In the genomic region with DNA sequence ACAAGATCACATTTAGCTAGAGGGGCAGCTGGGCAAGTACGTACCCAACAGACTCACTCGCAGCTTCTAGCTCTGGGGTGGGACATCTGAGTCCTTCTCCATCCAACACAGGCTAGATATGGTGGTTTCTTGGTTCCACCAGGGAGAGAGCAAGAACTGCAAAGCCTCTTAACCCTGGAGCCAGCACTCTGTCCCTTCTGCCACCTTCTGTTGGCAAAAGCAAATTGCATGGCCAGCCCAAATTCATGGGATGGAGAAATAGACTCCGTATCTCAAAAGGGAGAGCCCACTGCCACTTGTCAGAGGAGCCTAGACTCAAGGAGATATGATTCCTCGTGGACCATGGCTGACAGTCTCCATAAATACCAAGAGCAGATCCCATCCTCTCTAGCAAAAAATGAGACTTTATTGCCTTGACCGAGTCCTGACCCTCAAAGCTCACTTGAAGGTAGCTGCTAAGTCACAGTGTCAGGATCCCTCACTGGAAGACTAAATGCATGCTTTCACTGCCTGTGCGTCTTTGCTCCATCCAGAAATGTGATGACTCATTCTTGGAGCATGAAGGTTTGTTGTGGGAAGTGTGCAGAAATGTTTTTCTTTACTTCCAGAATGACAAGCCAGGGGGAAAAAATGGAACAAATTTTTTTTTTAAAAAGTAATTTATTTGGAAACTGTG, we compare ENCODE assay signal across 8 cellular contexts. TPM values are rescaled to one million over a fixed set of nuclear protein-coding genes. Genes with fewer than 3 reads are reported as not detected.
A peak's percentile ranks its signal among the peaks of the same experiment; 100 is the strongest.
DNase-seq lines count a peak whose midpoint lies in the region; TF ChIP-seq lines count a peak whose summit lies in the region.

No MANE protein-coding gene starts in this region.

- H3K36me3 ChIP-seq in H7 (replicated peaks; ENCODE audit: control insufficient read depth, insufficient read depth, low read length): no peaks in the 10 kb centered on the region
- no peaks in the 10 kb centered on the region for H3K36me3 ChIP-seq in SJSA1
- H3K36me3 ChIP-seq in hepatocyte (replicated peaks; ENCODE audit: insufficient read depth, low read depth): no peaks in the 10 kb centered on the region

- H3K4me1 ChIP-seq in SJSA1 (replicated peaks) (peaks cover 16% of the 10 kb centered on the region), hepatocyte (ENCODE audit: insufficient read depth) (no peaks in the 10 kb centered on the region)

- TF ChIP-seq CTCF in hepatocyte (IDR thresholded peaks at IDR 0.05; ENCODE audit: poor library complexity) (peak; percentile 34), GM13976 (IDR thresholded peaks at IDR 0.05; ENCODE audit: borderline replicate concordance, control extremely low read depth, extremely low read depth, insufficient read depth, missing control alignments) (no peak)

- DNase-seq in ACHN (peak; percentile 30), H7 (peak; percentile 54), SJSA1 (ENCODE audit: low read depth in 1 of 2, low spot score in 2 of 2) (peak; percentile 73 to 74), hepatocyte (ENCODE audit: low spot score) (peak; percentile 43), GM13976 (ENCODE audit: low spot score) (no peak)
- DNase-seq in stimulated activated CD4-positive, alpha-beta T cell treated with anti-CD3 and anti-CD28 coated beads, Interleukin-2, amount 100 ng/mL, for 24 hours: no peak
- DNase-seq in activated CD4-positive, alpha-beta T cell treated with anti-CD3 and anti-CD28 coated beads for 1 hour: no peak
- DNase-seq in stimulated activated naive CD4-positive, alpha-beta T cell treated with Interleukin-2 at 50 U/mL for 16 hours (lab: John Stamatoyannopoulos, UW): no peak

- no peak overlapping the region for H3K4me2 ChIP-seq in hepatocyte

- no peaks in the 10 kb centered on the region for H3K9me2 ChIP-seq in hepatocyte (replicated peaks; ENCODE audit: insufficient read depth)

- in situ Hi-C loops in ACHN (cut with HindIII; ENCODE audit: low pct_ligation_motif_present, low pct_unique_long_range_greater_than_20kb, low sequenced_read_pairs) (no loop called here), GM13976 (cut with MboI; ENCODE audit: low sequenced_read_pairs, unreplicated experiment) (no loop called here)

- H3K9me3 ChIP-seq in SJSA1 (replicated peaks) (peaks cover 4% of the 10 kb centered on the region; the same call in 1 of the 2 replicates), hepatocyte (ENCODE audit: low read depth) (no peaks in the 10 kb centered on the region)

- no peaks in the 10 kb centered on the region for H3K27me3 ChIP-seq in H7 (ENCODE audit: control insufficient read depth, insufficient read depth, low read length)
- no peaks in the 10 kb centered on the region for H3K27me3 ChIP-seq in SJSA1 (replicated peaks)
- no peaks in the 10 kb centered on the region for H3K27me3 ChIP-seq in hepatocyte

- no peak overlapping the region for H2AFZ ChIP-seq in hepatocyte

- H3K27ac ChIP-seq in SJSA1 (peak overlapping the region; percentile 58), hepatocyte (no peak overlapping the region)

- H4K20me1 ChIP-seq in hepatocyte (ENCODE audit: insufficient read depth, poor library complexity, severe bottlenecking): no peaks in the 10 kb centered on the region

- WGBS in hepatocyte (ENCODE audit: low lambda C conversion rate, missing lambda C conversion rate): 48% methylated on average over 6 of the region's 6 CpGs

- no peak overlapping the region for H3K4me3 ChIP-seq in H7 (ENCODE audit: insufficient read depth, low read depth, low read length)
- no peak overlapping the region for H3K4me3 ChIP-seq in SJSA1
- H3K4me3 ChIP-seq in hepatocyte: no peak overlapping the region

- no peaks in the 10 kb centered on the region for H3K79me2 ChIP-seq in hepatocyte

RNA-seq across cellular contexts. Expression of gene ROR2, which starts 28.8 kb away (rescaled TPM):
- 19.4 and 40.0 TPM in 2 replicates for total RNA-seq in H7 (2014; rRNA removed; shearing (Covaris generic))
- 0.44 and 0.66 TPM in 2 replicates for total RNA-seq in SJSA1 (2014; rRNA removed; shearing (Covaris generic))
- 24.7 and 29.5 TPM in 2 replicates for total RNA-seq in hepatocyte
- 21.4 and 25.6 TPM in 2 replicates for polyA plus RNA-seq in hepatocyte

Comparison
In these comparisons a context has a peak if more than half of its experiments do, and no peak if none do; other contexts are left out.
1. DNase-seq: peak in ACHN (single experiment), H7 (single experiment), SJSA1 (2 of 2) and hepatocyte (single experiment); none in stimulated activated CD4-positive, alpha-beta T cell treated with anti-CD3 and anti-CD28 coated beads, Interleukin-2, amount 100 ng/mL, for 24 hours (0 of 2), GM13976 (single experiment), activated CD4-positive, alpha-beta T cell treated with anti-CD3 and anti-CD28 coated beads for 1 hour (single experiment) and stimulated activated naive CD4-positive, alpha-beta T cell treated with Interleukin-2 at 50 U/mL for 16 hours (single experiment).
2. RNA of gene ROR2, which starts 28.8 kb away (total RNA-seq): 19.4 to 40.0 TPM in H7 and 24.7 to 29.5 TPM in hepatocyte; 0.44 to 0.66 TPM in SJSA1; every median in the first group is over 10 times any median in the second.